ENCODE assay signal across 1 cellular context in genomic region chr7:106009511-106010226, GRCh38.
A peak's percentile ranks its signal among the peaks of the same experiment; 100 is the strongest.
TF ChIP-seq lines count a peak whose summit lies in the region.

No MANE protein-coding gene starts in this region.

TF ChIP-seq in K562, 482 proteins besides CTCF, POLR2A, EP300 and RAD21 (continued from another document and continues in another):
- no peak for TF ChIP-seq CREB3 (tag; conservative IDR thresholded peaks at IDR 0.05; ENCODE audit: low read depth)
- TF ChIP-seq ZC3H8 (IDR thresholded peaks at IDR 0.05): no peak
- TF ChIP-seq KHSRP (IDR thresholded peaks at IDR 0.05): no peak
- TF ChIP-seq ZNF24 (IDR thresholded peaks at IDR 0.05): no peak; the same call in 1 of the 2 replicates
- TF ChIP-seq E2F1 (CRISPR knock-in tag; IDR thresholded peaks at IDR 0.05): no peak
- TF ChIP-seq KAT7 (CRISPR knock-in tag; IDR thresholded peaks at IDR 0.05; ENCODE audit: borderline replicate concordance): no peak
- TF ChIP-seq ELK1 (CRISPR knock-in tag; IDR thresholded peaks at IDR 0.05): no peak
- no peak for TF ChIP-seq CREB3L1 (IDR thresholded peaks at IDR 0.05; ENCODE audit: borderline replicate concordance, low read depth)
- TF ChIP-seq BCL6 (CRISPR knock-in tag; IDR thresholded peaks at IDR 0.05): no peak
- TF ChIP-seq PTRF (tag; IDR thresholded peaks at IDR 0.05): no peak
- no peak for TF ChIP-seq FIP1L1 (IDR thresholded peaks at IDR 0.05; ENCODE audit: low read depth, low read length, poor library complexity, severe bottlenecking)
- TF ChIP-seq CTBP1 (IDR thresholded peaks at IDR 0.05; ENCODE audit: borderline replicate concordance): peak; percentile 87
- TF ChIP-seq TBL1XR1 (IDR thresholded peaks at IDR 0.05; ENCODE audit: low read length in 2 of 2): 0 out of 4 replicates have a peak, but pooled peaks have one; percentile 49 to 51
- TF ChIP-seq ASH1L (IDR thresholded peaks at IDR 0.05; ENCODE audit: borderline replicate concordance, low read depth, partially characterized antibody): no peak
- no peak for TF ChIP-seq ZNF165 (CRISPR knock-in tag; IDR thresholded peaks at IDR 0.05; ENCODE audit: borderline replicate concordance)
- TF ChIP-seq CAMTA2 (CRISPR knock-in tag; conservative IDR thresholded peaks at IDR 0.05): no peak
- no peak for TF ChIP-seq ZBTB12 (CRISPR knock-in tag; IDR thresholded peaks at IDR 0.05)
- TF ChIP-seq MTA3 (IDR thresholded peaks at IDR 0.05; ENCODE audit: borderline replicate concordance): peak; percentile 49; the same call in 1 of the 2 replicates
- peak; percentile 76 for TF ChIP-seq L3MBTL2 (IDR thresholded peaks at IDR 0.05)
- no peak; the same call in 1 of the 2 replicates for TF ChIP-seq ZNF143 (CRISPR knock-in tag; IDR thresholded peaks at IDR 0.05)
- TF ChIP-seq ZNF23 (CRISPR knock-in tag; IDR thresholded peaks at IDR 0.05): no peak
- 0 out of 2 replicates have a peak, but pooled peaks have one; percentile 45 for TF ChIP-seq NR2C2 (CRISPR knock-in tag; IDR thresholded peaks at IDR 0.05)
- TF ChIP-seq NR2C2 (tag; IDR thresholded peaks at IDR 0.05): no peak
- TF ChIP-seq EHMT2 (IDR thresholded peaks at IDR 0.05): no peak
- no peak for TF ChIP-seq EGR1 (conservative IDR thresholded peaks at IDR 0.05)
- TF ChIP-seq NR4A1 (CRISPR knock-in tag; IDR thresholded peaks at IDR 0.05): no peak
- TF ChIP-seq NR4A1 (tag; IDR thresholded peaks at IDR 0.05): no peak; the same call in 1 of the 2 replicates
- TF ChIP-seq KDM4B (IDR thresholded peaks at IDR 0.05; ENCODE audit: borderline replicate concordance in 2 of 2, low read depth in 1 of 2): no peak
- TF ChIP-seq RBM15 (IDR thresholded peaks at IDR 0.05; ENCODE audit: insufficient read depth, low read length): no peak
- peak; percentile 95 for TF ChIP-seq SMC3 (conservative IDR thresholded peaks at IDR 0.05; ENCODE audit: insufficient read depth, low read depth, low read length)
- no peak for TF ChIP-seq LCOR (CRISPR knock-in tag; IDR thresholded peaks at IDR 0.05)
- no peak for TF ChIP-seq RBM39 (optimal IDR thresholded peaks at IDR 0.05; ENCODE audit: low read depth, low read length)
- TF ChIP-seq ZNF589 (CRISPR knock-in tag; IDR thresholded peaks at IDR 0.05; ENCODE audit: low read depth): no peak
- no peak for TF ChIP-seq HMBOX1 (IDR thresholded peaks at IDR 0.05)
- TF ChIP-seq CBFA2T2 (conservative IDR thresholded peaks at IDR 0.05): peak; percentile 36
- TF ChIP-seq ARID1B (IDR thresholded peaks at IDR 0.05): peak; percentile 17
- no peak for TF ChIP-seq NFYB (IDR thresholded peaks at IDR 0.05; ENCODE audit: extremely low read depth, insufficient read length)
- no peak for TF ChIP-seq ZNF224 (CRISPR knock-in tag; IDR thresholded peaks at IDR 0.05)
- TF ChIP-seq BRD9 (IDR thresholded peaks at IDR 0.05; ENCODE audit: low read depth, partially characterized antibody): no peak
- no peak for TF ChIP-seq HIVEP1 (CRISPR knock-in tag; IDR thresholded peaks at IDR 0.05)
- TF ChIP-seq ZNF551 (CRISPR knock-in tag; IDR thresholded peaks at IDR 0.05): no peak
- TF ChIP-seq RNF2 (IDR thresholded peaks at IDR 0.05): no peak
- TF ChIP-seq KLF6 (CRISPR knock-in tag; IDR thresholded peaks at IDR 0.05; ENCODE audit: borderline replicate concordance): no peak
- peak; percentile 26 for TF ChIP-seq ATF3 (IDR thresholded peaks at IDR 0.05)
- TF ChIP-seq ATF3 (CRISPR knock-in tag; conservative IDR thresholded peaks at IDR 0.05): peak; percentile 89
- no peak; the same call in 1 of the 2 replicates for TF ChIP-seq GATA2 (CRISPR knock-in tag; IDR thresholded peaks at IDR 0.05)
- TF ChIP-seq ZBTB17 (CRISPR knock-in tag; IDR thresholded peaks at IDR 0.05): 0 out of 2 replicates have a peak, but pooled peaks have one; percentile 48
- no peak for TF ChIP-seq NUFIP1 (IDR thresholded peaks at IDR 0.05; ENCODE audit: partially characterized antibody)
- TF ChIP-seq ZNF586 (CRISPR knock-in tag; conservative IDR thresholded peaks at IDR 0.05): no peak
- TF ChIP-seq EP400 (IDR thresholded peaks at IDR 0.05): no peak
- TF ChIP-seq ZNF639 (CRISPR knock-in tag; conservative IDR thresholded peaks at IDR 0.05 in 1 of 2, IDR thresholded peaks at IDR 0.05 in 1 of 2): no peak
- no peak for TF ChIP-seq HINFP (tag; conservative IDR thresholded peaks at IDR 0.05; ENCODE audit: low read depth)
- TF ChIP-seq CHD1 (IDR thresholded peaks at IDR 0.05; ENCODE audit: low read length): no peak
- no peak for TF ChIP-seq HNRNPH1 (optimal IDR thresholded peaks at IDR 0.05; ENCODE audit: low read depth, low read length)
- TF ChIP-seq KDM2B (CRISPR knock-in tag; IDR thresholded peaks at IDR 0.05): no peak
- TF ChIP-seq CHD4 (IDR thresholded peaks at IDR 0.05; ENCODE audit: insufficient read depth, insufficient replicate concordance, low read depth, low read length, poor library complexity, severe bottlenecking): no peak
- TF ChIP-seq ZNF184 (CRISPR knock-in tag; IDR thresholded peaks at IDR 0.05): no peak
- no peak for TF ChIP-seq ZC3H4 (CRISPR knock-in tag; IDR thresholded peaks at IDR 0.05; ENCODE audit: borderline replicate concordance)
- TF ChIP-seq ZBTB2 (IDR thresholded peaks at IDR 0.05): no peak
- no peak for TF ChIP-seq FOXK1 (CRISPR knock-in tag; IDR thresholded peaks at IDR 0.05; ENCODE audit: borderline replicate concordance)
- no peak for TF ChIP-seq KAT8 (IDR thresholded peaks at IDR 0.05; ENCODE audit: low read depth)
- TF ChIP-seq ZNF280B (CRISPR knock-in tag; IDR thresholded peaks at IDR 0.05): no peak
- TF ChIP-seq DMBX1 (CRISPR knock-in tag; IDR thresholded peaks at IDR 0.05; ENCODE audit: borderline replicate concordance): no peak
- no peak for TF ChIP-seq STAT5A (IDR thresholded peaks at IDR 0.05; ENCODE audit: borderline replicate concordance, low read length)
- TF ChIP-seq CREM (IDR thresholded peaks at IDR 0.05; ENCODE audit: low read depth): peak; percentile 45
